1 cellular context compared by ENCODE assay signal in genomic region chr22:25564320-25564978, GRCh38.
TF ChIP-seq lines count a peak whose summit lies in the region.

GRK3 (plus strand) TSS chr22:25564675; CDS start chr22:25565041, 366 bp downstream.

TF ChIP-seq in HepG2, 621 proteins besides CTCF, POLR2A, EP300 and RAD21 (continued from another document):
- TF ChIP-seq ZFY (CRISPR knock-in tag; IDR thresholded peaks at IDR 0.05) (peak; percentile 57), NONO (IDR thresholded peaks at IDR 0.05) (no peak), NONO (CRISPR knock-in tag; conservative IDR thresholded peaks at IDR 0.05) (peak; percentile 15; the same call in 1 of the 2 replicates), KDM5B (CRISPR knock-in tag; IDR thresholded peaks at IDR 0.05; ENCODE audit: borderline replicate concordance) (peak; percentile 66; the same call in 1 of the 2 replicates), ZBTB10 (CRISPR knock-in tag; IDR thresholded peaks at IDR 0.05; ENCODE audit: borderline replicate concordance) (peak; percentile 18; the same call in 1 of the 2 replicates), TARDBP (CRISPR knock-in tag; IDR thresholded peaks at IDR 0.05) (no peak), HMGXB4 (CRISPR knock-in tag; IDR thresholded peaks at IDR 0.05; ENCODE audit: borderline replicate concordance in 1 of 2, low read depth in 1 of 2) (peak in 1 of 2 experiments; percentile 22; a peak in 1 of 4 replicates), UBTF (CRISPR knock-in tag; IDR thresholded peaks at IDR 0.05) (0 out of 2 replicates have a peak, but pooled peaks have one; percentile 2), RBFOX2 (IDR thresholded peaks at IDR 0.05; ENCODE audit: low read depth, low read length) (peak; percentile 77), ZNF709 (CRISPR knock-in tag; IDR thresholded peaks at IDR 0.05) (no peak), ZNF430 (CRISPR knock-in tag; IDR thresholded peaks at IDR 0.05) (no peak), NR2C2 (CRISPR knock-in tag; IDR thresholded peaks at IDR 0.05; ENCODE audit: borderline replicate concordance) (peak; percentile 79)
